Comparison of ENCODE assay signal across 9 cellular contexts in the genomic region with DNA sequence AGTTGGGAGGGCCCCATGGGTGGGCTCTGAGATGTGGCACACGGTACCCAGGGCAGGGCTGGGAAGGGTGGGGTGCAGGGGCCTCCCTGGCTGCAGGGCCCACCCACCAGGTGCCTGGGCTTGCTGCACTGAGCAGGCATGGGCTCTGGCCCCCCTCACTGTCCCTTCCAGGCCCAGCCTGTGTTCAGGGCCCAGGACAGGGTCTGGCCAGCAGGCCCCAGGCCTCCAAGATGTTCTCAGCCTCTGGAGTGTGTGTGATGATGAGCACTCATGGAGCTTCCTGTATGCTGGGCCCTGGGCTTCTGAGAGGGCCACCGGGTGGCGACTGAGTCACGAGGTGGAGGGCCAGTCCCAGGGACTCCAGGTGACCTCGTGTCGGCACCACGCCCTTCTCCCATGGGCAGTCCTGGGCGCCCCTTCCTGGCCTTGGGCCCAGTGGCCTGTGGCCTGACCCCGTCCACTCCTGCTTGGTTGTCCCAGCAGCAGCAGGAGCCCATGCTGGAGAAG. TPM values are rescaled to one million over a fixed set of nuclear protein-coding genes. Genes with fewer than 3 reads are reported as not detected.
DNase-seq lines count a peak whose midpoint lies in the region; ATAC-seq, FAIRE-seq and TF ChIP-seq lines count a peak whose summit lies in the region.
"Had no signal": no experiment of that assay in that cellular context is flagged by ENCODE, and none has a peak within 500 bp of the region (broad histone marks: within the 10 kb centered on the region; RNA-seq: fewer than 3 reads in every experiment).

No MANE protein-coding gene starts in this region.

- H3K4me3 ChIP-seq in keratinocyte (ENCODE audit: control insufficient read depth in 2 of 3, extremely low read depth in 1 of 3, insufficient read depth in 2 of 3, low read depth in 1 of 3, low read length in 3 of 3): peak overlapping the region; percentile 79 to 90 (median 80)
- peak overlapping the region; percentile 70 for H3K4me3 ChIP-seq in thoracic aorta

- peak overlapping the region; percentile 81 for H3K4me2 ChIP-seq in keratinocyte (ENCODE audit: control insufficient read depth, extremely low read depth, insufficient read depth, low read depth, low read length)
- H3K4me2 ChIP-seq: KMS-11 had no signal

- no peak overlapping the region for H2AFZ ChIP-seq in keratinocyte (ENCODE audit: control insufficient read depth, low read length)

- DNase-seq in Caki2 (ENCODE audit: low read depth): peak; percentile 54
- DNase-seq in activated T-helper 1 cell treated with anti-CD3 and anti-CD28 coated beads, Interleukin-12 subunit alpha, Interleukin-12 subunit beta, Interleukin-2, Interleukin-4 antibody, amounts not matched to agents 30 ng/mL and 10 ng/mL and 1 ng/mL, durations not matched to agents 14 hours and 24 hours and 36 hours (ENCODE audit: low spot score): peak; percentile 12
- DNase-seq in keratinocyte (ENCODE audit: low read depth, low spot score): no peak
- no peak for DNase-seq in thoracic aorta (ENCODE audit: low spot score)

- no peaks in the 10 kb centered on the region for H4K20me1 ChIP-seq in keratinocyte (ENCODE audit: control insufficient read depth, extremely low read depth, insufficient read depth, low read length)

- peaks cover 27% of the 10 kb centered on the region for H3K4me1 ChIP-seq in keratinocyte (ENCODE audit: control insufficient read depth, extremely low read depth, insufficient read depth, low read length)
- peaks cover 12 to 40% of the 10 kb centered on the region in 2 donors for H3K4me1 ChIP-seq in thoracic aorta (ENCODE audit: control insufficient read depth in 1 of 2, low read depth in 2 of 2)

- dilution Hi-C loops in keratinocyte (cut with MboI; ENCODE audit: extremely low pct_ligation_motif_present, low sequenced_read_pairs): no loop called here

- H3K27me3 ChIP-seq in keratinocyte (ENCODE audit: control insufficient read depth, extremely low read depth, insufficient read depth, low read length) (no peaks in the 10 kb centered on the region), thoracic aorta (replicated peaks; ENCODE audit: insufficient read depth) (no peaks in the 10 kb centered on the region)

- H3K36me3 Mint-ChIP-seq in activated T-helper 1 cell treated with anti-CD3 and anti-CD28 coated beads, Interleukin-12 subunit alpha, Interleukin-12 subunit beta, Interleukin-2, Interleukin-4 antibody, amounts not matched to agents 30 ng/mL and 10 ng/mL and 1 ng/mL, durations not matched to agents 14 hours and 24 hours and 36 hours (ENCODE audit: low read depth): no peaks in the 10 kb centered on the region

- intact Hi-C loops in activated T-helper 1 cell treated with anti-CD3 and anti-CD28 coated beads, Interleukin-12 subunit alpha, Interleukin-12 subunit beta, Interleukin-2, Interleukin-4 antibody, amounts not matched to agents 30 ng/mL and 10 ng/mL and 1 ng/mL, durations not matched to agents 14 hours and 24 hours and 36 hours (cut with micrococcal nuclease): loop anchor here (1.0 to 10.0 kb wide), 2 partner anchors 58 to 93 kb away; partner anchors contain the start of gene RTN4R

- peaks cover 10% of the 10 kb centered on the region for H3K79me2 ChIP-seq in keratinocyte (ENCODE audit: control insufficient read depth, insufficient read depth, low read length)

- H3K4me1 Mint-ChIP-seq in activated T-helper 1 cell treated with anti-CD3 and anti-CD28 coated beads, Interleukin-12 subunit alpha, Interleukin-12 subunit beta, Interleukin-2, Interleukin-4 antibody, amounts not matched to agents 30 ng/mL and 10 ng/mL and 1 ng/mL, durations not matched to agents 14 hours and 24 hours and 36 hours (ENCODE audit: low read depth): peaks cover 19% of the 10 kb centered on the region

- FAIRE-seq in keratinocyte (lab: Jason Lieb, UNC): no peak

- in situ Hi-C loops in Caki2 (cut with HindIII; ENCODE audit: low pct_unique_long_range_greater_than_20kb, low sequenced_read_pairs): no loop called here

- H3K36me3 ChIP-seq in keratinocyte (ENCODE audit: control insufficient read depth in 2 of 2, extremely low read depth in 1 of 2, insufficient read depth in 2 of 2, low read length in 2 of 2) (peaks cover 0 to 5% of the 10 kb centered on the region in 2 experiments), thoracic aorta (no peaks in the 10 kb centered on the region)

- H3K9me3 ChIP-seq in keratinocyte (ENCODE audit: control insufficient read depth, low read depth, low read length): no peaks in the 10 kb centered on the region
- H3K9me3 ChIP-seq in thoracic aorta: no peaks in the 10 kb centered on the region

- H3K9ac ChIP-seq in keratinocyte (ENCODE audit: control insufficient read depth, extremely low read depth, insufficient read depth, low read length): peak overlapping the region; percentile 88
- H3K9ac ChIP-seq: KMS-11 had no signal

- H3K9me3 Mint-ChIP-seq in activated T-helper 1 cell treated with anti-CD3 and anti-CD28 coated beads, Interleukin-12 subunit alpha, Interleukin-12 subunit beta, Interleukin-2, Interleukin-4 antibody, amounts not matched to agents 30 ng/mL and 10 ng/mL and 1 ng/mL, durations not matched to agents 14 hours and 24 hours and 36 hours: no peaks in the 10 kb centered on the region

- peak overlapping the region; percentile 95 for H3K4me3 Mint-ChIP-seq in activated T-helper 1 cell treated with anti-CD3 and anti-CD28 coated beads, Interleukin-12 subunit alpha, Interleukin-12 subunit beta, Interleukin-2, Interleukin-4 antibody, amounts not matched to agents 30 ng/mL and 10 ng/mL and 1 ng/mL, durations not matched to agents 14 hours and 24 hours and 36 hours

- H3K27ac ChIP-seq in keratinocyte (ENCODE audit: control insufficient read depth, insufficient read depth, low read length): peak overlapping the region; percentile 77
- peak overlapping the region; percentile 27 to 73 for H3K27ac ChIP-seq in thoracic aorta
- H3K27ac ChIP-seq: KMS-11 had no signal

- H3K27ac Mint-ChIP-seq in activated T-helper 1 cell treated with anti-CD3 and anti-CD28 coated beads, Interleukin-12 subunit alpha, Interleukin-12 subunit beta, Interleukin-2, Interleukin-4 antibody, amounts not matched to agents 30 ng/mL and 10 ng/mL and 1 ng/mL, durations not matched to agents 14 hours and 24 hours and 36 hours: peak overlapping the region; percentile 90

- H3K27me3 Mint-ChIP-seq in activated T-helper 1 cell treated with anti-CD3 and anti-CD28 coated beads, Interleukin-12 subunit alpha, Interleukin-12 subunit beta, Interleukin-2, Interleukin-4 antibody, amounts not matched to agents 30 ng/mL and 10 ng/mL and 1 ng/mL, durations not matched to agents 14 hours and 24 hours and 36 hours (ENCODE audit: insufficient read depth): no peaks in the 10 kb centered on the region

- ATAC-seq in HG02840 (IDR thresholded peaks at IDR 0.05; ENCODE audit: low FRiP score, unreplicated experiment) (peak; percentile 14), thoracic aorta (ENCODE audit: insufficient number of reproducible peaks, low FRiP score, low read depth) (no peak), HG03442 (IDR thresholded peaks at IDR 0.05; ENCODE audit: unreplicated experiment) (no peak), HG02938 (IDR thresholded peaks at IDR 0.05; ENCODE audit: unreplicated experiment) (no peak), GM21381 (IDR thresholded peaks at IDR 0.05; ENCODE audit: unreplicated experiment) (no peak)

- TF ChIP-seq CTCF in keratinocyte (optimal IDR thresholded peaks at IDR 0.05 in 1 of 3, IDR thresholded peaks at IDR 0.05 in 1 of 3, conservative IDR thresholded peaks at IDR 0.05 in 1 of 3; ENCODE audit: extremely low read depth in 1 of 3, insufficient read depth in 2 of 3, low read length in 3 of 3) (peak in 1 of 3 experiments; percentile 25), thoracic aorta (IDR thresholded peaks at IDR 0.05) (no peak)

- no peaks in the 10 kb centered on the region for H3K9me1 ChIP-seq in keratinocyte (ENCODE audit: control insufficient read depth, extremely low read depth, insufficient read depth, low read length)

RNA-seq across cellular contexts. Expression of gene CCDC188, which starts 55.9 kb away (rescaled TPM):
- total RNA-seq in Caki2 (2014; rRNA removed; shearing (Covaris generic); ENCODE audit: low replicate concordance): not detected in 2 replicates
- total RNA-seq in activated T-helper 1 cell treated with anti-CD3 and anti-CD28 coated beads, Interleukin-12 subunit alpha, Interleukin-12 subunit beta, Interleukin-2, Interleukin-4 antibody, amounts not matched to agents 30 ng/mL and 10 ng/mL and 1 ng/mL, durations not matched to agents 14 hours and 24 hours and 36 hours: 0.26 TPM in 1 of 2 replicates, not detected in the other
- not detected in 3 replicates for polyA plus RNA-seq in keratinocyte
- polyA plus RNA-seq in keratinocyte (2011; ENCODE audit: low read depth): not detected
- not detected in 2 replicates for polyA plus RNA-seq in keratinocyte (2011; cell fraction: cytosol; rRNA removed)
- polyA plus RNA-seq in keratinocyte (2011; cell fraction: nucleus; rRNA removed): not detected in 2 replicates
- polyA plus RNA-seq in keratinocyte (2012; ENCODE audit: low replicate concordance): not detected in 2 replicates
- polyA minus RNA-seq in keratinocyte: not detected in 3 replicates
- not detected for polyA minus RNA-seq in keratinocyte (2011; cell fraction: cytosol; rRNA and poly(A)+ RNA removed)
- polyA minus RNA-seq in keratinocyte (2011; cell fraction: nucleus; rRNA and poly(A)+ RNA removed): not detected in 2 replicates
- not detected for total RNA-seq in thoracic aorta

Comparison
In these comparisons a context has a peak if more than half of its experiments do, and no peak if none do; other contexts are left out.
1. DNase-seq: peak in Caki2 (single experiment) and activated T-helper 1 cell treated with anti-CD3 and anti-CD28 coated beads, Interleukin-12 subunit alpha, Interleukin-12 subunit beta, Interleukin-2, Interleukin-4 antibody, amounts not matched to agents 30 ng/mL and 10 ng/mL and 1 ng/mL, durations not matched to agents 14 hours and 24 hours and 36 hours (single experiment); none in keratinocyte (single experiment) and thoracic aorta (single experiment).